ENCODE assay signal across 10 cellular contexts in the genomic region with DNA sequence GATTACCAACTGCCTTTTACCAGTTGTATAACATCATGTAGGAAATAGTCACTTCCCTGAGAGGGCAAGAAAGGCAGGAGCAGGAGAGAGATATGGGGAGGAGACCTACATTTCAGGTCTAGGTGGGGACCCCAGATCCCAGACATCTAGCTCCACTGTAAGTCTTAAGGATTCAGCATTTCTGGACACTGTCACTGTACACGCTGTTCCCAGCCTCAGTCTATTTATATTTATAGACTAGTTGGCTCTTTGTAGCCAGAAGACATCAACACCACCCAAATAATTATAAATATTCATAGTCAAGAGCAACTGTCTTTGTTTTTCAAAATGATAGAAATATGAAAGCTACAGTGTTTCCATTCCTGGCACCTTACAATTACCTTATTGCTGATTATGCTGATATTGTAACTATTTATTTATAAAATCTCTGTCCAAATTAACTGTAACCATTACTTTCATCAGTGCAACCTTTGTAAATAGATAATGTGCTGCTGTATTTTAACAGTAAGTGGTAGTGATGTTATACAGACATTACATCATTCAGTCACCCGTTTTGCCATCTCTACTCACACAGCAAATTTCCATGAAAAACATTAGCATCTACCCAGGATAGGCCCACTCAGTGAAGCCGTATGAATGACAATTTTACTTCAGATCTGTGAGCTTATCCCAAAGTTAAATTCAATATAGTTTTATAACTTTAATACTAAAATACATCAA.
"Had no signal": no experiment of that assay in that cellular context is flagged by ENCODE, and none has a peak within 500 bp of the region (broad histone marks: within the 10 kb centered on the region; RNA-seq: fewer than 3 reads in every experiment).

No MANE protein-coding gene starts in this region.

- ATAC-seq: natural killer cell had no signal

- H3K4me3 ChIP-seq: right lobe of liver, skin epidermis, stomach had no signal

- DNase-seq: foreskin melanocyte; immature natural killer cell; natural killer cell; right lobe of liver; stimulated activated CD4-positive, alpha-beta T cell treated with anti-CD3 and anti-CD28 coated beads, Interleukin-12 subunit alpha, Interleukin-12 subunit beta, amount 100 ng/mL, for 4 hours; stimulated activated naive CD4-positive, alpha-beta T cell; stomach; substantia nigra; trophoblast cell had no signal

- H3K27ac ChIP-seq: right lobe of liver, skin epidermis, stomach had no signal

- H3K27me3 ChIP-seq: right lobe of liver, stomach had no signal

- H3K9me3 ChIP-seq: right lobe of liver, stomach had no signal

- H3K36me3 ChIP-seq: right lobe of liver, stomach had no signal
